In genomic region chr12:57844725-57845477, GRCh38 we compare ENCODE assay signal across 8 cellular contexts. TPM values are rescaled to one million over a fixed set of nuclear protein-coding genes. Genes with fewer than 3 reads are reported as not detected.
DNase-seq lines count a peak whose midpoint lies in the region; ATAC-seq lines count a peak whose summit lies in the region.

No MANE protein-coding gene starts in this region.

- peak; percentile 82 for DNase-seq in activated CD8-positive, alpha-beta memory T cell treated with anti-CD3 and anti-CD28 coated beads for 24 hours
- no peak for DNase-seq in activated CD8-positive, alpha-beta memory T cell treated with anti-CD3 and anti-CD28 coated beads, Interleukin-2, amount 50 U/mL, for 4 hours
- DNase-seq in SK-MEL-5 (ENCODE audit: low read depth, low spot score) (peak; percentile 47), cerebellar cortex (ENCODE audit: low spot score) (peak; percentile 80), kidney glomerular epithelial cell (lab: John Stamatoyannopoulos, UW) (peak; percentile 65), NCI-H1436 (lab: John Stamatoyannopoulos, UW) (no peak)
- DNase-seq in stimulated activated CD4-positive, alpha-beta T cell treated with anti-CD3 and anti-CD28 coated beads, Interleukin-2, amount 100 ng/mL, for 24 hours = peak; percentile 50

- in situ Hi-C loops in SK-MEL-5 (cut with HindIII; ENCODE audit: low pct_unique_long_range_greater_than_20kb, low sequenced_read_pairs) = no loop called here

- ATAC-seq in HG02885 (IDR thresholded peaks at IDR 0.05; ENCODE audit: poor library complexity, unreplicated experiment) = peak; percentile 26

RNA-seq across cellular contexts. Expression of gene CTDSP2, which starts 1.6 kb away (rescaled TPM):
- total RNA-seq in SK-MEL-5 (2014; rRNA removed; shearing (Covaris generic)) = 27.8 and 29.6 TPM in 2 replicates
- 83.6 and 95.1 TPM in 2 replicates for polyA plus RNA-seq in SK-MEL-5 (2015; cell fraction: cytosol; rRNA removed)
- polyA plus RNA-seq in SK-MEL-5 (2015; cell fraction: nucleus; rRNA removed) = 69.2 and 87.3 TPM in 2 replicates

RNA-seq across cellular contexts. Expression of gene AVIL, which starts 26.4 kb away (rescaled TPM):
- total RNA-seq in SK-MEL-5 (2014; rRNA removed; shearing (Covaris generic)) = 0.75 and 0.77 TPM in 2 replicates
- polyA plus RNA-seq in SK-MEL-5 (2015; cell fraction: cytosol; rRNA removed) = 0.05 and 0.14 TPM in 2 replicates
- polyA plus RNA-seq in SK-MEL-5 (2015; cell fraction: nucleus; rRNA removed) = 6.0 and 9.3 TPM in 2 replicates

Comparison
In these comparisons a context has a peak if more than half of its experiments do, and no peak if none do; other contexts are left out.
1. DNase-seq: peak in activated CD8-positive, alpha-beta memory T cell treated with anti-CD3 and anti-CD28 coated beads for 24 hours (single experiment), SK-MEL-5 (single experiment), cerebellar cortex (single experiment), kidney glomerular epithelial cell (single experiment) and stimulated activated CD4-positive, alpha-beta T cell treated with anti-CD3 and anti-CD28 coated beads, Interleukin-2, amount 100 ng/mL, for 24 hours (2 of 2); none in activated CD8-positive, alpha-beta memory T cell treated with anti-CD3 and anti-CD28 coated beads, Interleukin-2, amount 50 U/mL, for 4 hours (single experiment) and NCI-H1436 (single experiment).